In the genomic region with DNA sequence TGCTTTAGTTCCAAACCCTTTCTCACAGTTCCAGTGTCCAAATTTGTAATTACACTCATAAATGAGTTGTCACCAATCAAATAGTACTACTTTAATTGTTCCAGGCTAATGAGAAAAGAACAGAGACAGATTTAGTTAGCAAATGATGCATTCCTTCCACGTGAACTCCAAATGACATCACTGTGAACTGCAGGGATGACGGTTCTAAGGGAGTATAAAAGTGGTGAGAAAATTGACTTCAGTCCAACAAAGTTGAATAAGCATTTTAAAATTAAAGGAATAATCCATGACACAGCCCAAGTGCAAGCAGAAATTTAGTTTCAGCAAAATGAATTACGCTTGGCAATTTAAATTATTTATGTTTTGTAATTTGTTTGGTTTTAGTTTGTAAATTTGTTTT, we compare ENCODE assay signal across 1 cellular context.
TF ChIP-seq lines count a peak whose summit lies in the region.

No MANE protein-coding gene starts in this region.

TF ChIP-seq in SK-N-SH treated with all-trans-retinoic acid at 6 μM for 48 hours, 23 proteins besides CTCF, POLR2A, EP300 and RAD21 (continued from another document):
- TF ChIP-seq, protein P1, sequence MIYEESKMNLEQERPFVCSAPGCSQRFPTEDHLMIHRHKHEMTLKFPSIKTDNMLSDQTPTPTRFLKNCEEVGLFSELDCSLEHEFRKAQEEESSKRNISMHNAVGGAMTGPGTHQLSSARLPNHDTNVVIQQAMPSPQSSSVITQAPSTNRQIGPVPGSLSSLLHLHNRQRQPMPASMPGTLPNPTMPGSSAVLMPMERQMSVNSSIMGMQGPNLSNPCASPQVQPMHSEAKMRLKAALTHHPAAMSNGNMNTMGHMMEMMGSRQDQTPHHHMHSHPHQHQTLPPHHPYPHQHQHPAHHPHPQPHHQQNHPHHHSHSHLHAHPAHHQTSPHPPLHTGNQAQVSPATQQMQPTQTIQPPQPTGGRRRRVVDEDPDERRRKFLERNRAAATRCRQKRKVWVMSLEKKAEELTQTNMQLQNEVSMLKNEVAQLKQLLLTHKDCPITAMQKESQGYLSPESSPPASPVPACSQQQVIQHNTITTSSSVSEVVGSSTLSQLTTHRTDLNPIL (CRISPR knock-in tag; IDR thresholded peaks at IDR 0.05; ENCODE audit: low read depth) = no peak
- TF ChIP-seq, protein P2, sequence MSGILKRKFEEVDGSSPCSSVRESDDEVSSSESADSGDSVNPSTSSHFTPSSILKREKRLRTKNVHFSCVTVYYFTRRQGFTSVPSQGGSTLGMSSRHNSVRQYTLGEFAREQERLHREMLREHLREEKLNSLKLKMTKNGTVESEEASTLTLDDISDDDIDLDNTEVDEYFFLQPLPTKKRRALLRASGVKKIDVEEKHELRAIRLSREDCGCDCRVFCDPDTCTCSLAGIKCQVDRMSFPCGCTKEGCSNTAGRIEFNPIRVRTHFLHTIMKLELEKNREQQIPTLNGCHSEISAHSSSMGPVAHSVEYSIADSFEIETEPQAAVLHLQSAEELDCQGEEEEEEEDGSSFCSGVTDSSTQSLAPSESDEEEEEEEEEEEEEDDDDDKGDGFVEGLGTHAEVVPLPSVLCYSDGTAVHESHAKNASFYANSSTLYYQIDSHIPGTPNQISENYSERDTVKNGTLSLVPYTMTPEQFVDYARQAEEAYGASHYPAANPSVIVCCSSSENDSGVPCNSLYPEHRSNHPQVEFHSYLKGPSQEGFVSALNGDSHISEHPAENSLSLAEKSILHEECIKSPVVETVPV (CRISPR knock-in tag; IDR thresholded peaks at IDR 0.05) = no peak
- TF ChIP-seq ZNF70 (CRISPR knock-in tag; IDR thresholded peaks at IDR 0.05) (no peak), GLIS3 (CRISPR knock-in tag; IDR thresholded peaks at IDR 0.05) (no peak), OSR1 (CRISPR knock-in tag; IDR thresholded peaks at IDR 0.05) (no peak), ZFP30 (CRISPR knock-in tag; IDR thresholded peaks at IDR 0.05) (no peak), RARB (CRISPR knock-in tag; IDR thresholded peaks at IDR 0.05) (no peak), TCF4 (CRISPR knock-in tag; IDR thresholded peaks at IDR 0.05; ENCODE audit: borderline replicate concordance) (no peak), CSDC2 (CRISPR knock-in tag; IDR thresholded peaks at IDR 0.05) (no peak)
- TF ChIP-seq, protein P3, sequence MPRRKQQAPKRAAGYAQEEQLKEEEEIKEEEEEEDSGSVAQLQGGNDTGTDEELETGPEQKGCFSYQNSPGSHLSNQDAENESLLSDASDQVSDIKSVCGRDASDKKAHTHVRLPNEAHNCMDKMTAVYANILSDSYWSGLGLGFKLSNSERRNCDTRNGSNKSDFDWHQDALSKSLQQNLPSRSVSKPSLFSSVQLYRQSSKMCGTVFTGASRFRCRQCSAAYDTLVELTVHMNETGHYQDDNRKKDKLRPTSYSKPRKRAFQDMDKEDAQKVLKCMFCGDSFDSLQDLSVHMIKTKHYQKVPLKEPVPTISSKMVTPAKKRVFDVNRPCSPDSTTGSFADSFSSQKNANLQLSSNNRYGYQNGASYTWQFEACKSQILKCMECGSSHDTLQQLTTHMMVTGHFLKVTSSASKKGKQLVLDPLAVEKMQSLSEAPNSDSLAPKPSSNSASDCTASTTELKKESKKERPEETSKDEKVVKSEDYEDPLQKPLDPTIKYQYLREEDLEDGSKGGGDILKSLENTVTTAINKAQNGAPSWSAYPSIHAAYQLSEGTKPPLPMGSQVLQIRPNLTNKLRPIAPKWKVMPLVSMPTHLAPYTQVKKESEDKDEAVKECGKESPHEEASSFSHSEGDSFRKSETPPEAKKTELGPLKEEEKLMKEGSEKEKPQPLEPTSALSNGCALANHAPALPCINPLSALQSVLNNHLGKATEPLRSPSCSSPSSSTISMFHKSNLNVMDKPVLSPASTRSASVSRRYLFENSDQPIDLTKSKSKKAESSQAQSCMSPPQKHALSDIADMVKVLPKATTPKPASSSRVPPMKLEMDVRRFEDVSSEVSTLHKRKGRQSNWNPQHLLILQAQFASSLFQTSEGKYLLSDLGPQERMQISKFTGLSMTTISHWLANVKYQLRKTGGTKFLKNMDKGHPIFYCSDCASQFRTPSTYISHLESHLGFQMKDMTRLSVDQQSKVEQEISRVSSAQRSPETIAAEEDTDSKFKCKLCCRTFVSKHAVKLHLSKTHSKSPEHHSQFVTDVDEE (CRISPR knock-in tag; IDR thresholded peaks at IDR 0.05) = no peak
